ENCODE assay signal across 27 cellular contexts in the genomic region with DNA sequence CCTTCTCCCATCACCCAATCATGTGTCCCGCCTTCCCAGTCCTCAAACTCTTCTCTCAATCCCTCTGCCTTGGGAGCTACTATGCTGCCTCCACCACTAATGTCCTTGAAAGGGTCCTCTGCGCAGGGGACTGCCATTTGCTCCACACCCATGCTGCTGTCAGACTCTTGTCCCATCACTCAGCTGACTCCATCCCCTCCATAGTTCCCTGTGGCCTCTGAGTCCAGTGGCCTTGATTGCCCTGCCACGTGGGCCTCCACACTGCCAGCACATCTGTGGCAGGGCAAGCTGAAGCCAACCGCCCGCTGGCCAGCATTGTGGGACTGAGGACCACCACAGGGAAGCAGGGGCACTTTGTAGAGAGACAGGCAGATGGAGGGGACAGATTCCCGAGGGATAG. TPM values are rescaled to one million over a fixed set of nuclear protein-coding genes. Genes with fewer than 3 reads are reported as not detected.
"Had no signal": no experiment of that assay in that cellular context is flagged by ENCODE, and none has a peak within 500 bp of the region (broad histone marks: within the 10 kb centered on the region; RNA-seq: fewer than 3 reads in every experiment).

No MANE protein-coding gene starts in this region.

- ATAC-seq: natural killer cell treated with Interleukin-12 subunit alpha and Interleukin-12 subunit beta and Interleukin-15 and Interleukin-18, amount 100 ng/mL, for 72 hours; SK-N-SH treated with all-trans-retinoic acid at 6 μM for 48 hours; T-cell had no signal

- DNase-seq: activated CD4-positive, CD25-positive, alpha-beta regulatory T cell treated with anti-CD3 and anti-CD28 coated beads, Interleukin-2, amount 50 U/mL, for 72 hours; activated CD8-positive, alpha-beta memory T cell treated with anti-CD3 and anti-CD28 coated beads for 24 hours; activated CD8-positive, alpha-beta memory T cell treated with anti-CD3 and anti-CD28 coated beads, Interleukin-2, amount 50 U/mL, for 48 hours; activated effector memory CD4-positive, alpha-beta T cell treated with Interleukin-2 at 50 U/mL for 16 hours; activated naive CD4-positive, alpha-beta T cell treated with anti-CD3 and anti-CD28 coated beads, Interleukin-2, amount 50 U/mL, for 16 hours; activated T-cell treated with anti-CD3 and anti-CD28 coated beads, Interleukin-2, amount 50 U/mL, for 48 hours; effector memory CD4-positive, alpha-beta T cell; esophagus squamous epithelium; hypothalamus; occipital lobe; stimulated activated CD4-positive, alpha-beta T cell treated with anti-CD3 and anti-CD28 coated beads, Interleukin-12 subunit alpha, Interleukin-12 subunit beta, amount 100 ng/mL, for 4 hours; stimulated activated CD4-positive, alpha-beta T cell treated with anti-CD3 and anti-CD28 coated beads, Interleukin-1b, Interleukin-23, amount 100 ng/mL, for 48 hours; stimulated activated naive CD4-positive, alpha-beta T cell treated with Interleukin-2 at 50 U/mL for 16 hours; T-cell; T-helper 9 cell had no signal

- H3K36me3 Mint-ChIP-seq: memory B cell; natural killer cell treated with Interleukin-12 subunit alpha and Interleukin-12 subunit beta and Interleukin-15 and Interleukin-18, amount 100 ng/mL, for 72 hours; T-cell had no signal

- H3K4me1 Mint-ChIP-seq: memory B cell, T-cell had no signal

- H3K9me3 ChIP-seq: ascending aorta, breast epithelium, esophagus squamous epithelium, tibial nerve, vagina had no signal

- H3K4me3 Mint-ChIP-seq: memory B cell; natural killer cell treated with Interleukin-12 subunit alpha and Interleukin-12 subunit beta and Interleukin-15 and Interleukin-18, amount 100 ng/mL, for 72 hours; T-cell had no signal

- FAIRE-seq: endothelial cell of umbilical vein, keratinocyte had no signal

- H3K36me3 ChIP-seq: ascending aorta, breast epithelium, tibial nerve, vagina had no signal

- H3K4me3 ChIP-seq: ascending aorta, breast epithelium, esophagus squamous epithelium, tibial nerve, vagina had no signal

- H3K4me1 ChIP-seq: ascending aorta, vagina had no signal

- H3K27me3 ChIP-seq: ascending aorta, breast epithelium, vagina had no signal

- H3K27ac Mint-ChIP-seq: memory B cell; natural killer cell treated with Interleukin-12 subunit alpha and Interleukin-12 subunit beta and Interleukin-15 and Interleukin-18, amount 100 ng/mL, for 72 hours; T-cell had no signal

- H3K27ac ChIP-seq: ascending aorta, esophagus squamous epithelium, tibial nerve, vagina had no signal

- H3K9me3 Mint-ChIP-seq: memory B cell; natural killer cell treated with Interleukin-12 subunit alpha and Interleukin-12 subunit beta and Interleukin-15 and Interleukin-18, amount 100 ng/mL, for 72 hours; T-cell had no signal

RNA-seq across cellular contexts. Expression of a gene that starts 1.3 kb away (rescaled TPM):
- total RNA-seq: ascending aorta; cerebellum; endothelial cell of umbilical vein; natural killer cell treated with Interleukin-12 subunit alpha and Interleukin-12 subunit beta and Interleukin-15 and Interleukin-18, amount 100 ng/mL, for 72 hours; occipital lobe; subcutaneous adipose tissue; T-cell had no signal

RNA-seq across cellular contexts. Expression of a gene that starts 20.3 kb away (rescaled TPM):
- total RNA-seq: cerebellum; endothelial cell of umbilical vein; natural killer cell treated with Interleukin-12 subunit alpha and Interleukin-12 subunit beta and Interleukin-15 and Interleukin-18, amount 100 ng/mL, for 72 hours; occipital lobe; tibial nerve had no signal

RNA-seq across cellular contexts. Expression of a gene that starts 42.7 kb away (rescaled TPM):
- total RNA-seq: ascending aorta; endothelial cell of umbilical vein; esophagus squamous epithelium; natural killer cell treated with Interleukin-12 subunit alpha and Interleukin-12 subunit beta and Interleukin-15 and Interleukin-18, amount 100 ng/mL, for 72 hours; occipital lobe; renal cortical epithelial cell; subcutaneous adipose tissue; T-cell; vagina had no signal
